ENCODE assay signal across 1 cellular context in the genomic region with DNA sequence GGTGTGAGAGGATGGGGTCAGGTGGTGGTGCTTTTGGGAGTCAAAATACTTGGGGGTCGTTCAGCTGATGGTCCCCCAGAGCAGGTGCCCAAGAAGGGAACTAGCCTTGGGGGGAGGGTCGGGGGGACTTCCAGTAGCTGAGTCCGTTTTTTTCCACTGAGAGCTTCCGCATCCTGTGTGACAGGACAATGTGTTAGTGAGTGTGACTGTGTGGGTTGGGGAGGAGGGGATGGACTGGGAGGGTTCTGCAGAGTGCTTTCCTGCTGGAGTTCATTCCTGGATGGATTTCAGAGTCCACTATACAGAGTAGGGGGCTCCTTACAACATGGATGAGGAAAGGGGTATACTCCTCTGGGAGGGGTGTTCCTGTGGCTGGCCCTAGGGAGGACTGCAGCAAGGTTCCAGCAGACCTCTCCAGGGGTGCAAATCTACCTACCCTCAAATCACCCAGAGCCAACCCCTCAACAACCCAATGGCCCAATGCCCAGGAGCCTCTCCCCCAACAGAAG.
TF ChIP-seq lines count a peak whose summit lies in the region.

No MANE protein-coding gene starts in this region.

TF ChIP-seq in IMR-90, 13 proteins besides CTCF, POLR2A, EP300 and RAD21 (continued from another document):
- TF ChIP-seq, protein P1, sequence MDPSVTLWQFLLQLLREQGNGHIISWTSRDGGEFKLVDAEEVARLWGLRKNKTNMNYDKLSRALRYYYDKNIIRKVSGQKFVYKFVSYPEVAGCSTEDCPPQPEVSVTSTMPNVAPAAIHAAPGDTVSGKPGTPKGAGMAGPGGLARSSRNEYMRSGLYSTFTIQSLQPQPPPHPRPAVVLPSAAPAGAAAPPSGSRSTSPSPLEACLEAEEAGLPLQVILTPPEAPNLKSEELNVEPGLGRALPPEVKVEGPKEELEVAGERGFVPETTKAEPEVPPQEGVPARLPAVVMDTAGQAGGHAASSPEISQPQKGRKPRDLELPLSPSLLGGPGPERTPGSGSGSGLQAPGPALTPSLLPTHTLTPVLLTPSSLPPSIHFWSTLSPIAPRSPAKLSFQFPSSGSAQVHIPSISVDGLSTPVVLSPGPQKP (IDR thresholded peaks at IDR 0.05; ENCODE audit: borderline replicate concordance, low read depth, low read length) = no peak
- TF ChIP-seq CEBPB (IDR thresholded peaks at IDR 0.05; ENCODE audit: low read depth, low read length) = no peak
- no peak for TF ChIP-seq FOS (IDR thresholded peaks at IDR 0.05; ENCODE audit: low read depth, low read length)
- no peak for TF ChIP-seq RCOR1 (IDR thresholded peaks at IDR 0.05; ENCODE audit: insufficient replicate concordance, low read length)
- TF ChIP-seq RFX5 (IDR thresholded peaks at IDR 0.05; ENCODE audit: low read depth, low read length) = no peak
- TF ChIP-seq, protein P2, sequence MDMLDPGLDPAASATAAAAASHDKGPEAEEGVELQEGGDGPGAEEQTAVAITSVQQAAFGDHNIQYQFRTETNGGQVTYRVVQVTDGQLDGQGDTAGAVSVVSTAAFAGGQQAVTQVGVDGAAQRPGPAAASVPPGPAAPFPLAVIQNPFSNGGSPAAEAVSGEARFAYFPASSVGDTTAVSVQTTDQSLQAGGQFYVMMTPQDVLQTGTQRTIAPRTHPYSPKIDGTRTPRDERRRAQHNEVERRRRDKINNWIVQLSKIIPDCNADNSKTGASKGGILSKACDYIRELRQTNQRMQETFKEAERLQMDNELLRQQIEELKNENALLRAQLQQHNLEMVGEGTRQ (IDR thresholded peaks at IDR 0.05; ENCODE audit: low read depth, low read length) = no peak
- no peak for TF ChIP-seq SMC3 (IDR thresholded peaks at IDR 0.05; ENCODE audit: low read depth, low read length)
- TF ChIP-seq CHD1 (IDR thresholded peaks at IDR 0.05; ENCODE audit: low read depth, low read length) = no peak
- no peak for TF ChIP-seq MAFK (IDR thresholded peaks at IDR 0.05; ENCODE audit: low read depth, low read length)
- no peak for TF ChIP-seq MXI1 (IDR thresholded peaks at IDR 0.05; ENCODE audit: borderline replicate concordance, low read depth, low read length)
- no peak for TF ChIP-seq MAZ (IDR thresholded peaks at IDR 0.05; ENCODE audit: borderline replicate concordance, low read depth, low read length)
- TF ChIP-seq NFE2L2 (IDR thresholded peaks at IDR 0.05; ENCODE audit: low read depth, low read length) = no peak
